8 cellular contexts compared by ENCODE assay signal in genomic region chr3:53161345-53161819, GRCh38. TPM values are rescaled to one million over a fixed set of nuclear protein-coding genes. Genes with fewer than 3 reads are reported as not detected.
DNase-seq lines count a peak whose midpoint lies in the region; ATAC-seq and TF ChIP-seq lines count a peak whose summit lies in the region.

No MANE protein-coding gene starts in this region.

- peak overlapping the region; percentile 91 for H3K27ac ChIP-seq in hepatocyte

- no peaks in the 10 kb centered on the region for H3K9me3 Mint-ChIP-seq in activated naive CD4-positive, alpha-beta T cell treated with anti-CD3 and anti-CD28 coated beads, Interleukin-2, amount 50 U/mL, for 72 hours

- DNase-seq in BJ (ENCODE audit: low read depth) (no peak), hepatocyte (ENCODE audit: low spot score) (no peak), kidney glomerular epithelial cell (lab: John Stamatoyannopoulos, UW) (no peak), GDM1 (lab: John Stamatoyannopoulos, UW) (no peak)
- DNase-seq in activated naive CD4-positive, alpha-beta T cell treated with anti-CD3 and anti-CD28 coated beads, Interleukin-2, amount 50 U/mL, for 72 hours (ENCODE audit: low spot score in 2 of 2): no peak
- DNase-seq in stimulated activated CD4-positive, alpha-beta T cell treated with anti-CD3 and anti-CD28 coated beads, Interleukin-4, amount 100 ng/mL, for 24 hours: peak; percentile 5

- H3K9me3 ChIP-seq in hepatocyte (ENCODE audit: low read depth): no peaks in the 10 kb centered on the region

- peak overlapping the region; percentile 44 to 52 for H3K27ac Mint-ChIP-seq in activated naive CD4-positive, alpha-beta T cell treated with anti-CD3 and anti-CD28 coated beads, Interleukin-2, amount 50 U/mL, for 72 hours

- H2AFZ ChIP-seq in hepatocyte: peak overlapping the region; percentile 94

- H3K36me3 Mint-ChIP-seq in activated naive CD4-positive, alpha-beta T cell treated with anti-CD3 and anti-CD28 coated beads, Interleukin-2, amount 50 U/mL, for 72 hours: no peaks in the 10 kb centered on the region

- H3K36me3 ChIP-seq in BJ (ENCODE audit: control insufficient read depth, insufficient read depth, low read length): peaks cover under 1% of the 10 kb centered on the region; the same call in 1 of the 2 replicates
- H3K36me3 ChIP-seq in hepatocyte (replicated peaks; ENCODE audit: insufficient read depth, low read depth): no peaks in the 10 kb centered on the region

- H3K9me2 ChIP-seq in hepatocyte (replicated peaks; ENCODE audit: insufficient read depth): no peaks in the 10 kb centered on the region

- H3K79me2 ChIP-seq in hepatocyte: peaks cover 44% of the 10 kb centered on the region

- no peak for TF ChIP-seq CTCF in BJ (IDR thresholded peaks at IDR 0.05; ENCODE audit: insufficient read depth, low read depth, low read length)
- no peak for TF ChIP-seq CTCF in hepatocyte (IDR thresholded peaks at IDR 0.05; ENCODE audit: poor library complexity)

- H3K4me3 ChIP-seq in BJ (ENCODE audit: low read depth, low read length): peak overlapping the region; percentile 94
- peak overlapping the region; percentile 92 for H3K4me3 ChIP-seq in hepatocyte

- 6% methylated on average over 17 of the region's 60 CpGs for WGBS in hepatocyte (ENCODE audit: low lambda C conversion rate, missing lambda C conversion rate)

- H3K4me2 ChIP-seq in hepatocyte: peak overlapping the region; percentile 98

- H4K20me1 ChIP-seq in hepatocyte (ENCODE audit: insufficient read depth, poor library complexity, severe bottlenecking): peaks cover 8% of the 10 kb centered on the region

- POLR2A ChIA-PET in BJ (lab: Charles Lee): no interaction called here

- H3K4me1 ChIP-seq in hepatocyte (ENCODE audit: insufficient read depth): peaks cover 38% of the 10 kb centered on the region

- H3K27me3 ChIP-seq in BJ (ENCODE audit: control insufficient read depth, insufficient read depth, low read length) (peaks cover 9% of the 10 kb centered on the region), hepatocyte (no peaks in the 10 kb centered on the region)

- ATAC-seq in GM19395 (IDR thresholded peaks at IDR 0.05; ENCODE audit: unreplicated experiment): peak; percentile 12
- ATAC-seq in HG03558 (IDR thresholded peaks at IDR 0.05; ENCODE audit: extremely low read depth, unreplicated experiment): peak; percentile 2
- peak; percentile 3 to 35 for ATAC-seq in activated naive CD4-positive, alpha-beta T cell treated with anti-CD3 and anti-CD28 coated beads, Interleukin-2, amount 50 U/mL, for 72 hours

- CTCF ChIA-PET in BJ (lab: Yijun Ruan, JAX): interaction anchor here (1.7 to 2.1 kb wide), 2 partner anchors 27 to 35 kb away, joined by 9 to 16 read pairs; no protein-coding TSS in a partner anchor

RNA-seq across cellular contexts. Expression of gene PRKCD, which starts 0.4 kb away (rescaled TPM):
- polyA plus RNA-seq in BJ (2011; rRNA removed) (24.2 and 33.5 TPM in 2 replicates), hepatocyte (18.6 and 23.6 TPM in 2 replicates)
- polyA minus RNA-seq in BJ (2011; rRNA and poly(A)+ RNA removed): 19.0 and 23.6 TPM in 2 replicates
- 10 to 100 TPM in 1 of 2 donors, 1 to 10 TPM in 1; 3.4 to 22.5 TPM for total RNA-seq in activated naive CD4-positive, alpha-beta T cell treated with anti-CD3 and anti-CD28 coated beads, Interleukin-2, amount 50 U/mL, for 72 hours
- total RNA-seq in hepatocyte: 12.3 and 12.8 TPM in 2 replicates

RNA-seq across cellular contexts. Expression of gene RFT1, which starts 31.1 kb away (rescaled TPM):
- polyA plus RNA-seq in BJ (2011; rRNA removed) (27.9 and 33.5 TPM in 2 replicates), hepatocyte (23.1 and 32.0 TPM in 2 replicates)
- 38.3 and 50.3 TPM in 2 replicates for polyA minus RNA-seq in BJ (2011; rRNA and poly(A)+ RNA removed)
- total RNA-seq in activated naive CD4-positive, alpha-beta T cell treated with anti-CD3 and anti-CD28 coated beads, Interleukin-2, amount 50 U/mL, for 72 hours: 10 to 100 TPM; 19.5 to 38.3 TPM
- 15.9 and 18.5 TPM in 2 replicates for total RNA-seq in hepatocyte
